Comparison of ENCODE assay signal across 1 cellular context in the genomic region with DNA sequence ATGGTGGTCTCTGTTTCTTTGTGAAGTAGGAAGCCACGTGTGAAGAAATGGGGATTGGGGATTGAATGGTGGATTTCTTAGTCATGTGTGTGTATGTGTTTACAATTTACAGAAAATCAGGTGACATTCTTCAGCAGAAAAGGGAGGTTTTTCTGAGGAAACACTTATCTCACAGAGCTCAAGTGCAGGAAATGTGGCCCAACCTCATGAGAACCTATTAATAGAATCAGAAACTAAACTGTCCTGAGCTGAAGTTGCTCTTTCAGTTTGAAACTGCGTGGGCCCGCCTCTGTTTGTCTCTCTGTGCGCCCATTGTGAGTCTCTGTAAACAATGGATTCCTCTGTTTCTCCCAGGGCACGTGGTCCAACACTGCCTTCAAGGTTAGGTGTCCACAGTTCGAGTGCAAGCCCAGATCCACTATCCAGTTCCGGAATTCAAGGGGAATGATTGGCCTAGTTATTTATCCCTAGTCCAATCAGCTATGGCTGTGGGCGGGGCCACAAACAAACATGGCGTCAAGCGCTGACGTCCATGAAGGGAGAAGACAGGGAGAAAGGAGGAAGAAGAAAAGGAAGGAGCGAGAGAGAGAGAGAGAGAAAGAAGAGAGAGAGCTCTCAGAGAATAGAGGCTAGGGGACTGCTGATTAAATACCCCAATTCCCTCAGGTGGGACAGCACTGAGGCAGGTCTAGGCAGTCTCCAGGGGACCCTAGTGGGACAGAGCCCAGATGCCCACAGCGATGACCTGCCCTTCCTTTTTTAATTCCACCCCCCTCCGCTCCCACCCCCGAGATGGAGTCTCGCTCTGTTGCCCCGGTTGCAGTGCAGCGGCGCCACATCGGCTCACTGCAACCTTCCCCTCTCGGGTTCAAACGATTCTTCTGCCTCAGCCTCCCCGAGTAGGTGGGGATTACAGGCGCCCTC.
TF ChIP-seq lines count a peak whose summit lies in the region.

No MANE protein-coding gene starts in this region.

TF ChIP-seq in H1, 55 proteins besides CTCF, POLR2A, EP300 and RAD21:
- TF ChIP-seq KDM5A (IDR thresholded peaks at IDR 0.05; ENCODE audit: low read length) (no peak), ZNF274 (IDR thresholded peaks at IDR 0.05; ENCODE audit: borderline replicate concordance, extremely low read depth, low read length) (no peak), CHD2 (IDR thresholded peaks at IDR 0.05; ENCODE audit: low read length) (no peak), YY1 (IDR thresholded peaks at IDR 0.05; ENCODE audit: low read depth, low read length) (peak; percentile 75)
- TF ChIP-seq, protein P1, sequence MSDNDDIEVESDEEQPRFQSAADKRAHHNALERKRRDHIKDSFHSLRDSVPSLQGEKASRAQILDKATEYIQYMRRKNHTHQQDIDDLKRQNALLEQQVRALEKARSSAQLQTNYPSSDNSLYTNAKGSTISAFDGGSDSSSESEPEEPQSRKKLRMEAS (IDR thresholded peaks at IDR 0.05): 0 out of 2 replicates have a peak, but pooled peaks have one; percentile 7
